In genomic region chr10:69408318-69409175, GRCh38 we compare ENCODE assay signal across 8 cellular contexts. TPM values are rescaled to one million over a fixed set of nuclear protein-coding genes. Genes with fewer than 3 reads are reported as not detected.
A peak's percentile ranks its signal among the peaks of the same experiment; 100 is the strongest.
DNase-seq lines count a peak whose midpoint lies in the region; ATAC-seq, FAIRE-seq and TF ChIP-seq lines count a peak whose summit lies in the region.

No MANE protein-coding gene starts in this region.

- no peak overlapping the region for H3K4me3 ChIP-seq in mucosa of descending colon

- peak; percentile 89 for FAIRE-seq in HTR-8/SVneo (lab: Jason Lieb, UNC)
- FAIRE-seq in endometrium (lab: Jason Lieb, UNC), result peak; percentile 63

- DNase-seq in DMS 273 (lab: John Stamatoyannopoulos, UW; ENCODE audit: unreplicated experiment) (peak; percentile 95), HTR-8/SVneo (ENCODE audit: insufficient read length, low spot score) (peak; percentile 95), NOMO-1 (lab: John Stamatoyannopoulos, UW; ENCODE audit: unreplicated experiment in 2 of 2) (peak; percentile 85 to 92), mucosa of descending colon (peak; percentile 96 to 97 (median 97))
- DNase-seq in activated CD8-positive, alpha-beta memory T cell treated with anti-CD3 and anti-CD28 coated beads, Interleukin-2, amount 50 U/mL, for 1 hour (ENCODE audit: extremely low read depth), result peak; percentile 73
- peak; percentile 82 to 91 for DNase-seq in stimulated activated CD8-positive, alpha-beta memory T cell treated with anti-CD3 and anti-CD28 coated beads, Interleukin-2, amount 100 ng/mL, for 48 hours (ENCODE audit: low read depth in 2 of 2)

- ATAC-seq in GM21381 (IDR thresholded peaks at IDR 0.05; ENCODE audit: unreplicated experiment) (peak; percentile 81), mucosa of descending colon (peak; percentile 91)

- peaks cover 5% of the 10 kb centered on the region for H3K4me1 ChIP-seq in mucosa of descending colon (ENCODE audit: low read depth)

- no peaks in the 10 kb centered on the region for H3K36me3 ChIP-seq in mucosa of descending colon (ENCODE audit: low read depth)

- no peaks in the 10 kb centered on the region for H3K9me3 ChIP-seq in mucosa of descending colon

- intact Hi-C loops in mucosa of descending colon (cut with DNase I, micrococcal nuclease), result no loop called here

- peak; percentile 86 for TF ChIP-seq CTCF in mucosa of descending colon (IDR thresholded peaks at IDR 0.05)

RNA-seq across cellular contexts. Expression of gene TACR2, which starts 8.2 kb away (rescaled TPM):
- total RNA-seq in mucosa of descending colon, result 100 to 1,000 TPM in 1 of 3 donors, 1 to 10 TPM in 2; 6.3 to 204 (median 9.5) TPM

RNA-seq across cellular contexts. Expression of gene TSPAN15, which starts 42.7 kb away (rescaled TPM):
- total RNA-seq in mucosa of descending colon, result 100 to 1,000 TPM; 118 to 183 (median 139) TPM
